Comparison of ENCODE assay signal across 19 cellular contexts in the genomic region with DNA sequence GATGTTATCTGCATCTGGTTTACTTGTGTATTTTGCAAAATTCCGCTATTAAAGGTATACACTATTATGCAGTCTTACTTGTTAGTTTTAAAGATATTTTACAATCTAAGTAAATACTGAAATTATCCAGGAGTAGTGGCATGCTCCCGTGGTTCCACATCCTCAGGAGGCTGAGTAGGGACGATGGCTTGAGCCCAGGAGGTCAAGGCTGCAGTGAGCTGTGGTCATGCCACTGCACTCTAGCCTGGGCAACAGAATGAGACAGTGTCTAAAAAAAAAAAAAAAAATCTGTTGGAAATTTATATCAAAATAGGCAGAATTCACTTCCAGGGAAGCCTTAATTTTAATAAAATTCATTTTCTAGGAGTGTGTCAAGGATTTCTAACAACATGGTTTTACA. TPM values are rescaled to one million over a fixed set of nuclear protein-coding genes. Genes with fewer than 3 reads are reported as not detected.
A peak's percentile ranks its signal among the peaks of the same experiment; 100 is the strongest.
DNase-seq lines count a peak whose midpoint lies in the region; ATAC-seq and TF ChIP-seq lines count a peak whose summit lies in the region.
"Had no signal": no experiment of that assay in that cellular context is flagged by ENCODE, and none has a peak within 500 bp of the region (broad histone marks: within the 10 kb centered on the region; RNA-seq: fewer than 3 reads in every experiment).

No MANE protein-coding gene starts in this region.

- H3K36me3 Mint-ChIP-seq in stimulated activated naive CD8-positive, alpha-beta T cell treated with anti-CD3 and anti-CD28 coated beads, Interleukin-15, Interleukin-2, amounts not matched to agents 100 ng/mL and 50 ng/mL, for 24 hours (ENCODE audit: low read depth): peaks cover 61% of the 10 kb centered on the region
- H3K36me3 Mint-ChIP-seq in chondrocyte (ENCODE audit: low read depth): peaks cover 6% of the 10 kb centered on the region

- TF ChIP-seq CTCF in chondrocyte (IDR thresholded peaks at IDR 0.05): no peak

- no peak for DNase-seq in stimulated activated naive CD8-positive, alpha-beta T cell treated with anti-CD3 and anti-CD28 coated beads, Interleukin-15, amount 100 ng/mL, for 72 hours
- DNase-seq in chondrocyte (ENCODE audit: low spot score) (no peak), DMS 273 treated with DMSO at 0.1 percent for 48 hours (lab: John Stamatoyannopoulos, UW) (no peak)
- DNase-seq: AML-193; Caco-2; Calu3; CD4-positive, alpha-beta T cell; CD8-positive, alpha-beta T cell; DMS153; DMS53; DMS79; DND-41; EL; GDM1 had no signal

- H3K27ac Mint-ChIP-seq in stimulated activated naive CD8-positive, alpha-beta T cell treated with anti-CD3 and anti-CD28 coated beads, Interleukin-15, Interleukin-2, amounts not matched to agents 100 ng/mL and 50 ng/mL, for 24 hours: peak overlapping the region; percentile 52
- H3K27ac Mint-ChIP-seq in stimulated activated naive CD8-positive, alpha-beta T cell treated with anti-CD3 and anti-CD28 coated beads, Interleukin-15, amount 100 ng/mL, for 72 hours: no peak overlapping the region
- peak overlapping the region; percentile 8 for H3K27ac Mint-ChIP-seq in chondrocyte (ENCODE audit: unreplicated experiment)
- H3K27ac Mint-ChIP-seq: B cell; CD4-positive, alpha-beta T cell; CD8-positive, alpha-beta T cell had no signal

- no peak for ATAC-seq in stimulated activated naive CD8-positive, alpha-beta T cell treated with anti-CD3 and anti-CD28 coated beads, Interleukin-15, amount 100 ng/mL, for 72 hours
- ATAC-seq in GM18517 (IDR thresholded peaks at IDR 0.05; ENCODE audit: unreplicated experiment): no peak
- ATAC-seq: A549; CD8-positive, alpha-beta T cell; GM12878 had no signal

- peaks cover 3% of the 10 kb centered on the region for H3K4me1 Mint-ChIP-seq in stimulated activated naive CD8-positive, alpha-beta T cell treated with anti-CD3 and anti-CD28 coated beads, Interleukin-15, Interleukin-2, amounts not matched to agents 100 ng/mL and 50 ng/mL, for 24 hours (ENCODE audit: low read depth)
- H3K4me1 Mint-ChIP-seq in stimulated activated naive CD8-positive, alpha-beta T cell treated with anti-CD3 and anti-CD28 coated beads, Interleukin-15, amount 100 ng/mL, for 72 hours: no peaks in the 10 kb centered on the region
- peaks cover 5% of the 10 kb centered on the region for H3K4me1 Mint-ChIP-seq in chondrocyte (ENCODE audit: low read depth)
- H3K4me1 Mint-ChIP-seq: B cell had no signal

- H3K27me3 Mint-ChIP-seq in stimulated activated naive CD8-positive, alpha-beta T cell treated with anti-CD3 and anti-CD28 coated beads, Interleukin-15, Interleukin-2, amounts not matched to agents 100 ng/mL and 50 ng/mL, for 24 hours: no peaks in the 10 kb centered on the region
- no peaks in the 10 kb centered on the region for H3K27me3 Mint-ChIP-seq in stimulated activated naive CD8-positive, alpha-beta T cell treated with anti-CD3 and anti-CD28 coated beads, Interleukin-15, amount 100 ng/mL, for 72 hours
- H3K27me3 Mint-ChIP-seq in chondrocyte (ENCODE audit: low read depth): no peaks in the 10 kb centered on the region
- H3K27me3 Mint-ChIP-seq: B cell; CD4-positive, alpha-beta T cell had no signal

- H3K4me3 Mint-ChIP-seq in stimulated activated naive CD8-positive, alpha-beta T cell treated with anti-CD3 and anti-CD28 coated beads, Interleukin-15, Interleukin-2, amounts not matched to agents 100 ng/mL and 50 ng/mL, for 24 hours: no peak overlapping the region
- no peak overlapping the region for H3K4me3 Mint-ChIP-seq in stimulated activated naive CD8-positive, alpha-beta T cell treated with anti-CD3 and anti-CD28 coated beads, Interleukin-15, amount 100 ng/mL, for 72 hours
- H3K4me3 Mint-ChIP-seq in chondrocyte (ENCODE audit: unreplicated experiment): no peak overlapping the region
- H3K4me3 Mint-ChIP-seq: B cell; CD4-positive, alpha-beta T cell; CD8-positive, alpha-beta T cell had no signal

- no peaks in the 10 kb centered on the region for H3K9me3 Mint-ChIP-seq in stimulated activated naive CD8-positive, alpha-beta T cell treated with anti-CD3 and anti-CD28 coated beads, Interleukin-15, Interleukin-2, amounts not matched to agents 100 ng/mL and 50 ng/mL, for 24 hours
- H3K9me3 Mint-ChIP-seq in stimulated activated naive CD8-positive, alpha-beta T cell treated with anti-CD3 and anti-CD28 coated beads, Interleukin-15, amount 100 ng/mL, for 72 hours: no peaks in the 10 kb centered on the region
- no peaks in the 10 kb centered on the region for H3K9me3 Mint-ChIP-seq in chondrocyte (ENCODE audit: low read depth)
- H3K9me3 Mint-ChIP-seq: CD4-positive, alpha-beta T cell; CD8-positive, alpha-beta T cell had no signal

RNA-seq across cellular contexts. Expression of gene HYKK, which starts 27.7 kb away (rescaled TPM):
- total RNA-seq in chondrocyte: 2.7 to 5.9 TPM (median 3.6 TPM) in 3 replicates

RNA-seq across cellular contexts. Expression of gene IREB2, which starts 41.6 kb away (rescaled TPM):
- total RNA-seq in chondrocyte: 54.0 to 56.1 TPM (median 54.3 TPM) in 3 replicates

Comparison
In these comparisons a context has a peak if more than half of its experiments do, and no peak if none do; other contexts are left out.
1. H3K27ac Mint-ChIP-seq: peak in stimulated activated naive CD8-positive, alpha-beta T cell treated with anti-CD3 and anti-CD28 coated beads, Interleukin-15, Interleukin-2, amounts not matched to agents 100 ng/mL and 50 ng/mL, for 24 hours (single experiment) and chondrocyte (single experiment); none in stimulated activated naive CD8-positive, alpha-beta T cell treated with anti-CD3 and anti-CD28 coated beads, Interleukin-15, amount 100 ng/mL, for 72 hours (0 of 2).